In genomic region chr1:233025156-233025555, GRCh38 we compare ENCODE assay signal across 8 cellular contexts.
DNase-seq lines count a peak whose midpoint lies in the region; ATAC-seq and TF ChIP-seq lines count a peak whose summit lies in the region.

No MANE protein-coding gene starts in this region.

- peak; percentile 60 for TF ChIP-seq CTCF in AG10803 (conservative IDR thresholded peaks at IDR 0.05; ENCODE audit: low read length)
- peak; percentile 66 for TF ChIP-seq CTCF in Panc1 (IDR thresholded peaks at IDR 0.05)
- TF ChIP-seq CTCF in esophagus squamous epithelium (IDR thresholded peaks at IDR 0.05) = peak in 4 of 6 experiments; percentile 36 to 62 (median 46)
- peak; percentile 71 for TF ChIP-seq CTCF in progenitor cell of endocrine pancreas (IDR thresholded peaks at IDR 0.05; ENCODE audit: unreplicated experiment)

- intact Hi-C loops in Panc1 (cut with micrococcal nuclease; ENCODE audit: unreplicated experiment) (loop anchor here (10.0 kb wide), 1 partner anchor 390 kb away; the partner anchor contains the start of gene SIPA1L2), esophagus squamous epithelium (cut with DNase I) (no loop called here)

- H3K27ac Mint-ChIP-seq in progenitor cell of endocrine pancreas = no peak overlapping the region

- H3K9me3 ChIP-seq in Panc1 (ENCODE audit: control insufficient read depth, insufficient read depth, low read depth, low read length) (no peaks in the 10 kb centered on the region), esophagus squamous epithelium (no peaks in the 10 kb centered on the region)

- H3K4me1 Mint-ChIP-seq in progenitor cell of endocrine pancreas (ENCODE audit: low read depth) = peaks cover 11% of the 10 kb centered on the region

- H3K4me3 ChIP-seq in AG10803 (ENCODE audit: low read length) = no peak overlapping the region
- no peak overlapping the region for H3K4me3 ChIP-seq in H7 (ENCODE audit: insufficient read depth, low read depth, low read length)
- no peak overlapping the region for H3K4me3 ChIP-seq in Panc1 (ENCODE audit: low read depth in 2 of 2, low read length in 2 of 2)
- no peak overlapping the region for H3K4me3 ChIP-seq in esophagus squamous epithelium

- H3K4me1 ChIP-seq in Panc1 (ENCODE audit: control insufficient read depth, insufficient read depth, low read length) (no peaks in the 10 kb centered on the region), esophagus squamous epithelium (peaks cover 0 to 20% (median 3%) of the 10 kb centered on the region in 3 donors)

- TF ChIP-seq POLR2A in esophagus squamous epithelium (IDR thresholded peaks at IDR 0.05) = no peak

- CTCF ChIA-PET in Panc1 (lab: Charles Lee) = no interaction called here

- in situ Hi-C loops in Panc1 (cut with HindIII; ENCODE audit: low pct_unique_long_range_greater_than_20kb, low sequenced_read_pairs) (no loop called here), G401 (cut with HindIII; ENCODE audit: low sequenced_read_pairs) (no loop called here)

- H3K4me3 Mint-ChIP-seq in progenitor cell of endocrine pancreas (ENCODE audit: low read depth) = no peak overlapping the region

- no peaks in the 10 kb centered on the region; the same call in 1 of the 2 replicates for H3K36me3 ChIP-seq in H7 (replicated peaks; ENCODE audit: control insufficient read depth, insufficient read depth, low read length)
- no peaks in the 10 kb centered on the region for H3K36me3 ChIP-seq in Panc1 (ENCODE audit: control insufficient read depth, insufficient read depth, low read length)
- no peaks in the 10 kb centered on the region for H3K36me3 ChIP-seq in esophagus squamous epithelium

- H3K27me3 ChIP-seq in H7 (ENCODE audit: control insufficient read depth, insufficient read depth, low read length) (no peaks in the 10 kb centered on the region), Panc1 (ENCODE audit: control insufficient read depth, insufficient read depth, low read length) (peaks cover 3% of the 10 kb centered on the region; the same call in 1 of the 2 replicates), esophagus squamous epithelium (no peaks in the 10 kb centered on the region)

- DNase-seq in AG10803 (ENCODE audit: low read depth) (peak; percentile 44), H7 (peak; percentile 72), Panc1 (ENCODE audit: low read depth, low spot score) (peak; percentile 15), esophagus squamous epithelium (lab: John Stamatoyannopoulos, UW) (no peak), progenitor cell of endocrine pancreas (ENCODE audit: low spot score, unreplicated experiment) (peak; percentile 37), G401 (ENCODE audit: low spot score) (no peak)

- ATAC-seq in Panc1 (peak; percentile 53; the same call in 1 of the 2 replicates), GM21717 (IDR thresholded peaks at IDR 0.05; ENCODE audit: unreplicated experiment) (no peak), GM19324 (IDR thresholded peaks at IDR 0.05; ENCODE audit: low FRiP score, unreplicated experiment) (no peak)

- H3K27ac ChIP-seq in Panc1 (ENCODE audit: low read length) (no peak overlapping the region), esophagus squamous epithelium (peak overlapping the region in 3 of 4 donors; percentile 12 to 61 (median 56))

- peaks cover 4% of the 10 kb centered on the region for H3K36me3 Mint-ChIP-seq in progenitor cell of endocrine pancreas (ENCODE audit: insufficient read depth)

- no TSS peak for BruUV-seq in Panc1 (replicated peaks; lab: Mats Ljungman, UMichigan)

- no peaks in the 10 kb centered on the region for H3K9me3 Mint-ChIP-seq in progenitor cell of endocrine pancreas (ENCODE audit: low read depth)

- WGBS in esophagus squamous epithelium, 2 donors = 56 to 74% methylated on average over 11 to 12 of the region's 12 CpGs

- peaks cover 11% of the 10 kb centered on the region for H3K27me3 Mint-ChIP-seq in progenitor cell of endocrine pancreas

- POLR2A ChIA-PET in Panc1 (lab: Charles Lee) = no interaction called here

Comparison
In these comparisons a context has a peak if more than half of its experiments do, and no peak if none do; other contexts are left out.
1. DNase-seq: peak in AG10803 (single experiment), H7 (single experiment), Panc1 (single experiment) and progenitor cell of endocrine pancreas (single experiment); none in esophagus squamous epithelium (single experiment) and G401 (single experiment).
2. Peak in every context shown above with its lines, with median percentiles within 50 percentile points of each other: CTCF ChIP-seq.